2 cellular contexts compared by ENCODE assay signal in the genomic region with DNA sequence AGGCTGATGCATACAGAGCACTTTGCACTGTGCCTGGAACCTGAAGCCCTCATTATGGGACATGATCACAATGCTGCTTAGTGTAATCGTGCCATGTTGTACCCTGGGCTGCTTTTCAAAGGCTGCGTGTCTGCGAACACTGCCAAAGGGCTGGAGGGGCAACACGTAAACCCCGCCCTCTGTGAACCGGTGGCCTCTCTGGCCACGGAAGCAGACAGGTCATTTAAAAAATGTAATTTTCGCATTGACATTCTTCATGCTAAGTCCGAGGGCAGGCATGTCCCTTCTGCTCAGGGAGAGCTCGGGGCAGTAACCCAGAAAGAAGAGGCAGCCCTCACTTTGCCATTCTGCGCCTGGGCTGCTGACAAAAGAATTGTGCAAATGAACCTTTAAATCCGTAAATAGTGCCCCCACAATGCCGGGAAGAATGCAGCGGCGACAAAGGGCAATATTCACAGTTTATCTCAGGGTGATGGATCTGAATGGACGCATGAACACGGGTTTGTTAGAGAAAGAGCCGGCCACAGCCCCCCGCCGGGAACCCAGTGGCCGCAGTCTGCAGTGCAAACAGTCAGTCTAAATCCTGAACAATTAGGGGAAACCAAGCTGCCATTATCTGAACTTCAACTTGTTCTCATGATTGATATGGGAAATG.
TF ChIP-seq lines count a peak whose summit lies in the region.

No MANE protein-coding gene starts in this region.

TF ChIP-seq in GM23338, 12 proteins besides CTCF, POLR2A, EP300 and RAD21:
- TF ChIP-seq, protein P1, sequence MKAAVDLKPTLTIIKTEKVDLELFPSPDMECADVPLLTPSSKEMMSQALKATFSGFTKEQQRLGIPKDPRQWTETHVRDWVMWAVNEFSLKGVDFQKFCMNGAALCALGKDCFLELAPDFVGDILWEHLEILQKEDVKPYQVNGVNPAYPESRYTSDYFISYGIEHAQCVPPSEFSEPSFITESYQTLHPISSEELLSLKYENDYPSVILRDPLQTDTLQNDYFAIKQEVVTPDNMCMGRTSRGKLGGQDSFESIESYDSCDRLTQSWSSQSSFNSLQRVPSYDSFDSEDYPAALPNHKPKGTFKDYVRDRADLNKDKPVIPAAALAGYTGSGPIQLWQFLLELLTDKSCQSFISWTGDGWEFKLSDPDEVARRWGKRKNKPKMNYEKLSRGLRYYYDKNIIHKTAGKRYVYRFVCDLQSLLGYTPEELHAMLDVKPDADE (IDR thresholded peaks at IDR 0.05) = no peak
- TF ChIP-seq, protein P2, sequence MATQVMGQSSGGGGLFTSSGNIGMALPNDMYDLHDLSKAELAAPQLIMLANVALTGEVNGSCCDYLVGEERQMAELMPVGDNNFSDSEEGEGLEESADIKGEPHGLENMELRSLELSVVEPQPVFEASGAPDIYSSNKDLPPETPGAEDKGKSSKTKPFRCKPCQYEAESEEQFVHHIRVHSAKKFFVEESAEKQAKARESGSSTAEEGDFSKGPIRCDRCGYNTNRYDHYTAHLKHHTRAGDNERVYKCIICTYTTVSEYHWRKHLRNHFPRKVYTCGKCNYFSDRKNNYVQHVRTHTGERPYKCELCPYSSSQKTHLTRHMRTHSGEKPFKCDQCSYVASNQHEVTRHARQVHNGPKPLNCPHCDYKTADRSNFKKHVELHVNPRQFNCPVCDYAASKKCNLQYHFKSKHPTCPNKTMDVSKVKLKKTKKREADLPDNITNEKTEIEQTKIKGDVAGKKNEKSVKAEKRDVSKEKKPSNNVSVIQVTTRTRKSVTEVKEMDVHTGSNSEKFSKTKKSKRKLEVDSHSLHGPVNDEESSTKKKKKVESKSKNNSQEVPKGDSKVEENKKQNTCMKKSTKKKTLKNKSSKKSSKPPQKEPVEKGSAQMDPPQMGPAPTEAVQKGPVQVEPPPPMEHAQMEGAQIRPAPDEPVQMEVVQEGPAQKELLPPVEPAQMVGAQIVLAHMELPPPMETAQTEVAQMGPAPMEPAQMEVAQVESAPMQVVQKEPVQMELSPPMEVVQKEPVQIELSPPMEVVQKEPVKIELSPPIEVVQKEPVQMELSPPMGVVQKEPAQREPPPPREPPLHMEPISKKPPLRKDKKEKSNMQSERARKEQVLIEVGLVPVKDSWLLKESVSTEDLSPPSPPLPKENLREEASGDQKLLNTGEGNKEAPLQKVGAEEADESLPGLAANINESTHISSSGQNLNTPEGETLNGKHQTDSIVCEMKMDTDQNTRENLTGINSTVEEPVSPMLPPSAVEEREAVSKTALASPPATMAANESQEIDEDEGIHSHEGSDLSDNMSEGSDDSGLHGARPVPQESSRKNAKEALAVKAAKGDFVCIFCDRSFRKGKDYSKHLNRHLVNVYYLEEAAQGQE (IDR thresholded peaks at IDR 0.05; ENCODE audit: unreplicated experiment) = no peak
- TF ChIP-seq STAT1 (IDR thresholded peaks at IDR 0.05; ENCODE audit: unreplicated experiment) = no peak

TF ChIP-seq in H1, 55 proteins besides CTCF, POLR2A, EP300 and RAD21:
- TF ChIP-seq, protein P3, sequence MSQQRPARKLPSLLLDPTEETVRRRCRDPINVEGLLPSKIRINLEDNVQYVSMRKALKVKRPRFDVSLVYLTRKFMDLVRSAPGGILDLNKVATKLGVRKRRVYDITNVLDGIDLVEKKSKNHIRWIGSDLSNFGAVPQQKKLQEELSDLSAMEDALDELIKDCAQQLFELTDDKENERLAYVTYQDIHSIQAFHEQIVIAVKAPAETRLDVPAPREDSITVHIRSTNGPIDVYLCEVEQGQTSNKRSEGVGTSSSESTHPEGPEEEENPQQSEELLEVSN (IDR thresholded peaks at IDR 0.05) = no peak
- TF ChIP-seq JUND (IDR thresholded peaks at IDR 0.05; ENCODE audit: low read length) (no peak), HDAC2 (IDR thresholded peaks at IDR 0.05; ENCODE audit: borderline replicate concordance in 1 of 2, low read depth in 2 of 2, low read length in 2 of 2) (peak in 1 of 2 experiments; percentile 56; a peak in 1 of 4 replicates), CHD2 (IDR thresholded peaks at IDR 0.05; ENCODE audit: low read length) (no peak), RBBP5 (IDR thresholded peaks at IDR 0.05; ENCODE audit: borderline replicate concordance, low read depth, low read length) (no peak), TEAD4 (IDR thresholded peaks at IDR 0.05; ENCODE audit: low read depth, low read length) (0 out of 2 replicates have a peak, but pooled peaks have one; percentile 16), CBX5 (IDR thresholded peaks at IDR 0.05; ENCODE audit: low read depth, low read length) (no peak), POLR2AphosphoS5 (IDR thresholded peaks at IDR 0.05; ENCODE audit: low read depth, low read length) (no peak), SP2 (IDR thresholded peaks at IDR 0.05; ENCODE audit: low read length) (no peak), TCF12 (IDR thresholded peaks at IDR 0.05; ENCODE audit: low read depth, low read length) (no peak), PHF8 (conservative IDR thresholded peaks at IDR 0.05; ENCODE audit: low read depth, low read length) (no peak), POU5F1 (IDR thresholded peaks at IDR 0.05; ENCODE audit: low read depth, low read length) (no peak), YY1 (IDR thresholded peaks at IDR 0.05; ENCODE audit: low read depth, low read length) (0 out of 2 replicates have a peak, but pooled peaks have one; percentile 26), NANOG (IDR thresholded peaks at IDR 0.05; ENCODE audit: insufficient read depth, low read depth, low read length, poor library complexity, severe bottlenecking) (no peak)
- TF ChIP-seq, protein P4, sequence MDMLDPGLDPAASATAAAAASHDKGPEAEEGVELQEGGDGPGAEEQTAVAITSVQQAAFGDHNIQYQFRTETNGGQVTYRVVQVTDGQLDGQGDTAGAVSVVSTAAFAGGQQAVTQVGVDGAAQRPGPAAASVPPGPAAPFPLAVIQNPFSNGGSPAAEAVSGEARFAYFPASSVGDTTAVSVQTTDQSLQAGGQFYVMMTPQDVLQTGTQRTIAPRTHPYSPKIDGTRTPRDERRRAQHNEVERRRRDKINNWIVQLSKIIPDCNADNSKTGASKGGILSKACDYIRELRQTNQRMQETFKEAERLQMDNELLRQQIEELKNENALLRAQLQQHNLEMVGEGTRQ (IDR thresholded peaks at IDR 0.05; ENCODE audit: low read length) = no peak
